Comparison of ENCODE assay signal across 22 cellular contexts in genomic region chr4:79609853-79610252, GRCh38.
"Had no signal": no experiment of that assay in that cellular context is flagged by ENCODE, and none has a peak within 500 bp of the region (broad histone marks: within the 10 kb centered on the region; RNA-seq: fewer than 3 reads in every experiment).

No MANE protein-coding gene starts in this region.

- H3K36me3 Mint-ChIP-seq: activated naive CD8-positive, alpha-beta T cell treated with anti-CD3 and anti-CD28 coated beads for 36 hours had no signal

- H3K9me3 Mint-ChIP-seq: activated T-cell treated with anti-CD3 and anti-CD28 coated beads, Interleukin-2, amount 50 U/mL, for 24 hours; activated T-helper 2 cell treated with anti-CD3 and anti-CD28 coated beads, Interferon-gamma antibody, Interleukin-2, Interleukin-4, amounts not matched to agents 10 μg/mL and 5 μg/mL and 100 μg/mL, durations not matched to agents 14 hours and 24 hours and 36 hours; dendritic cell treated with granulocyte-macrophage colony-stimulating factor and Interleukin-4, amounts not matched to agents 40 ng/mL and 50 ng/mL, for 4 days; nephron progenitor cell; stimulated activated naive CD8-positive, alpha-beta T cell treated with anti-CD3 and anti-CD28 coated beads, Interleukin-15, amount 100 ng/mL, for 72 hours had no signal

- ATAC-seq: body of pancreas; pancreas; psoas muscle; stimulated activated naive CD8-positive, alpha-beta T cell treated with anti-CD3 and anti-CD28 coated beads, Interleukin-15, amount 100 ng/mL, for 72 hours had no signal

- H3K4me1 ChIP-seq: body of pancreas, pancreas, psoas muscle, right atrium auricular region, tibial nerve had no signal

- DNase-seq: activated CD4-positive, alpha-beta T cell treated with anti-CD3 and anti-CD28 coated beads for 1 hour; activated CD8-positive, alpha-beta memory T cell treated with anti-CD3 and anti-CD28 coated beads for 24 hours; activated CD8-positive, alpha-beta memory T cell treated with anti-CD3 and anti-CD28 coated beads, Interleukin-2, amount 50 U/mL, for 4 hours; activated naive CD4-positive, alpha-beta T cell treated with Interleukin-2 at 50 U/mL for 16 hours; activated naive CD8-positive, alpha-beta T cell treated with anti-CD3 and anti-CD28 coated beads for 36 hours; activated T-cell treated with anti-CD3 and anti-CD28 coated beads, Interleukin-2, amount 50 U/mL, for 24 hours; body of pancreas; effector CD4-positive, alpha-beta T cell; erythroblast; foreskin melanocyte; glutamatergic neuron; nephron progenitor cell; pancreas; psoas muscle; stimulated activated CD4-positive, alpha-beta T cell treated with anti-CD3 and anti-CD28 coated beads, Interleukin-12 subunit alpha, Interleukin-12 subunit beta, amount 100 ng/mL, for 4 hours; stimulated activated naive CD8-positive, alpha-beta T cell treated with anti-CD3 and anti-CD28 coated beads, Interleukin-15, amount 100 ng/mL, for 72 hours; T-helper 9 cell had no signal

- H3K4me3 Mint-ChIP-seq: activated naive CD8-positive, alpha-beta T cell treated with anti-CD3 and anti-CD28 coated beads for 36 hours; activated T-cell treated with anti-CD3 and anti-CD28 coated beads, Interleukin-2, amount 50 U/mL, for 24 hours; dendritic cell treated with granulocyte-macrophage colony-stimulating factor and Interleukin-4, amounts not matched to agents 40 ng/mL and 50 ng/mL, for 4 days; nephron progenitor cell; stimulated activated naive CD8-positive, alpha-beta T cell treated with anti-CD3 and anti-CD28 coated beads, Interleukin-15, amount 100 ng/mL, for 72 hours had no signal

- H3K27ac ChIP-seq: body of pancreas, hepatocyte, pancreas, psoas muscle, right atrium auricular region, tibial nerve had no signal

- H3K27me3 Mint-ChIP-seq: activated naive CD8-positive, alpha-beta T cell treated with anti-CD3 and anti-CD28 coated beads for 36 hours; dendritic cell treated with granulocyte-macrophage colony-stimulating factor and Interleukin-4, amounts not matched to agents 40 ng/mL and 50 ng/mL, for 4 days; stimulated activated naive CD8-positive, alpha-beta T cell treated with anti-CD3 and anti-CD28 coated beads, Interleukin-15, amount 100 ng/mL, for 72 hours had no signal

- H3K4me3 ChIP-seq: body of pancreas, hepatocyte, pancreas, psoas muscle, right atrium auricular region, tibial nerve had no signal

- H3K9me3 ChIP-seq: body of pancreas, pancreas, psoas muscle, right atrium auricular region, tibial nerve had no signal

- H3K27ac Mint-ChIP-seq: activated naive CD8-positive, alpha-beta T cell treated with anti-CD3 and anti-CD28 coated beads for 36 hours; activated T-cell treated with anti-CD3 and anti-CD28 coated beads, Interleukin-2, amount 50 U/mL, for 24 hours; activated T-helper 2 cell treated with anti-CD3 and anti-CD28 coated beads, Interferon-gamma antibody, Interleukin-2, Interleukin-4, amounts not matched to agents 10 μg/mL and 5 μg/mL and 100 μg/mL, durations not matched to agents 14 hours and 24 hours and 36 hours; dendritic cell treated with granulocyte-macrophage colony-stimulating factor and Interleukin-4, amounts not matched to agents 40 ng/mL and 50 ng/mL, for 4 days; nephron progenitor cell; stimulated activated naive CD8-positive, alpha-beta T cell treated with anti-CD3 and anti-CD28 coated beads, Interleukin-15, amount 100 ng/mL, for 72 hours had no signal

- H3K36me3 ChIP-seq: pancreas, right atrium auricular region, tibial nerve had no signal

- H3K27me3 ChIP-seq: body of pancreas, hepatocyte, pancreas, right atrium auricular region, tibial nerve had no signal

- H3K4me1 Mint-ChIP-seq: activated naive CD8-positive, alpha-beta T cell treated with anti-CD3 and anti-CD28 coated beads for 36 hours; stimulated activated naive CD8-positive, alpha-beta T cell treated with anti-CD3 and anti-CD28 coated beads, Interleukin-15, amount 100 ng/mL, for 72 hours had no signal
